Comparison of ENCODE assay signal across 1 cellular context in the genomic region with DNA sequence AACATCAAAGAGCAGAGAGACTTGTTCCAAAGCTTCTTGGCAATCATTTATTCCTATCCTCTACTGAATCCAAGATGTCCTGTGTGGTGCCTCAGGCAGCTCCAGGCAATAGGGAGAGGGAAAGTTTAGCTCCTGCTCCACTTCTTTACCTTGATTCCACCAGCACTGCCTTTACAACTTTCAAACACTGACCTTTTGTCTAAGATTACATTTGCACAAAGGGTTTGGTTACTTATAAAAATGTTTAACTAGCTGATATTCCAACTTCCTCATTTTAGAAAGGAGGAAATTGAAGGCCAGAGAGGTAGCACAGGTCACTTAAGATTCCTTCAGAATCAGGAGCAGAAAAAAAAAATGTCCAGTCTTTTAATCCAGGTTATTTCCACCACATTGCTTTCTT.
TF ChIP-seq lines count a peak whose summit lies in the region.

No MANE protein-coding gene starts in this region.

TF ChIP-seq in A549, 52 proteins besides CTCF, POLR2A, EP300 and RAD21 (continued from another document):
- TF ChIP-seq, protein P1, sequence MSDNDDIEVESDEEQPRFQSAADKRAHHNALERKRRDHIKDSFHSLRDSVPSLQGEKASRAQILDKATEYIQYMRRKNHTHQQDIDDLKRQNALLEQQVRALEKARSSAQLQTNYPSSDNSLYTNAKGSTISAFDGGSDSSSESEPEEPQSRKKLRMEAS (IDR thresholded peaks at IDR 0.05) = no peak
- TF ChIP-seq, protein P2, sequence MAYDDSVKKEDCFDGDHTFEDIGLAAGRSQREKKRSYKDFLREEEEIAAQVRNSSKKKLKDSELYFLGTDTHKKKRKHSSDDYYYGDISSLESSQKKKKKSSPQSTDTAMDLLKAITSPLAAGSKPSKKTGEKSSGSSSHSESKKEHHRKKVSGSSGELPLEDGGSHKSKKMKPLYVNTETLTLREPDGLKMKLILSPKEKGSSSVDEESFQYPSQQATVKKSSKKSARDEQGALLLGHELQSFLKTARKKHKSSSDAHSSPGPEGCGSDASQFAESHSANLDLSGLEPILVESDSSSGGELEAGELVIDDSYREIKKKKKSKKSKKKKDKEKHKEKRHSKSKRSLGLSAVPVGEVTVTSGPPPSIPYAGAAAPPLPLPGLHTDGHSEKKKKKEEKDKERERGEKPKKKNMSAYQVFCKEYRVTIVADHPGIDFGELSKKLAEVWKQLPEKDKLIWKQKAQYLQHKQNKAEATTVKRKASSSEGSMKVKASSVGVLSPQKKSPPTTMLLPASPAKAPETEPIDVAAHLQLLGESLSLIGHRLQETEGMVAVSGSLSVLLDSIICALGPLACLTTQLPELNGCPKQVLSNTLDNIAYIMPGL (CRISPR knock-in tag; IDR thresholded peaks at IDR 0.05; ENCODE audit: borderline replicate concordance) = no peak
- TF ChIP-seq, protein P3, sequence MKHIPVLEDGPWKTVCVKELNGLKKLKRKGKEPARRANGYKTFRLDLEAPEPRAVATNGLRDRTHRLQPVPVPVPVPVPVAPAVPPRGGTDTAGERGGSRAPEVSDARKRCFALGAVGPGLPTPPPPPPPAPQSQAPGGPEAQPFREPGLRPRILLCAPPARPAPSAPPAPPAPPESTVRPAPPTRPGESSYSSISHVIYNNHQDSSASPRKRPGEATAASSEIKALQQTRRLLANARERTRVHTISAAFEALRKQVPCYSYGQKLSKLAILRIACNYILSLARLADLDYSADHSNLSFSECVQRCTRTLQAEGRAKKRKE (CRISPR knock-in tag; IDR thresholded peaks at IDR 0.05; ENCODE audit: low read depth) = no peak
- TF ChIP-seq CBX8 (IDR thresholded peaks at IDR 0.05) = no peak
- no peak for TF ChIP-seq EHF (CRISPR knock-in tag; IDR thresholded peaks at IDR 0.05)
- no peak for TF ChIP-seq FOSL2 (IDR thresholded peaks at IDR 0.05)
- TF ChIP-seq FOSL2 (CRISPR knock-in tag; IDR thresholded peaks at IDR 0.05) = no peak
- TF ChIP-seq PHF8 (IDR thresholded peaks at IDR 0.05; ENCODE audit: borderline replicate concordance, low read depth) = no peak
- no peak for TF ChIP-seq SREBF2 (IDR thresholded peaks at IDR 0.05)
- no peak for TF ChIP-seq POLR2AphosphoS2 (conservative IDR thresholded peaks at IDR 0.05; ENCODE audit: low read length)
